ENCODE assay signal across 8 cellular contexts in genomic region chrX:46642145-46642544, GRCh38.
DNase-seq lines count a peak whose midpoint lies in the region; ATAC-seq and TF ChIP-seq lines count a peak whose summit lies in the region.

No MANE protein-coding gene starts in this region.

- H2AFZ ChIP-seq in HCT116 (ENCODE audit: low read depth, low read length, poor library complexity, severe bottlenecking), result no peak overlapping the region
- H2AFZ ChIP-seq in SK-N-SH (ENCODE audit: low read depth), result no peak overlapping the region

- no peaks in the 10 kb centered on the region for H3K9me3 Mint-ChIP-seq in stimulated activated effector memory CD8-positive, alpha-beta T cell treated with anti-CD3 and anti-CD28 coated beads, Interleukin-12 subunit alpha, Interleukin-12 subunit beta, amount 100 ng/mL, for 72 hours

- H3K4me1 ChIP-seq in HCT116 (ENCODE audit: control insufficient read depth in 1 of 2, insufficient read depth in 2 of 2, low read length in 2 of 2) (peaks cover 3 to 10% of the 10 kb centered on the region in 2 experiments; a peak in 2 of 4 replicates), SK-N-SH (ENCODE audit: control insufficient read depth in 1 of 2, insufficient read depth in 2 of 2, low read depth in 1 of 2, low read length in 1 of 2) (no peaks in the 10 kb centered on the region; a peak in 2 of 4 replicates), foreskin keratinocyte (no peaks in the 10 kb centered on the region)

- no peaks in the 10 kb centered on the region for H3K36me3 Mint-ChIP-seq in stimulated activated effector memory CD8-positive, alpha-beta T cell treated with anti-CD3 and anti-CD28 coated beads, Interleukin-12 subunit alpha, Interleukin-12 subunit beta, amount 100 ng/mL, for 72 hours

- H3K36me3 ChIP-seq in HCT116 (ENCODE audit: control insufficient read depth in 1 of 2, insufficient read depth in 2 of 2, low read length in 2 of 2) (no peaks in the 10 kb centered on the region), SK-N-SH (replicated peaks in 1 of 2; ENCODE audit: control insufficient read depth in 1 of 2, insufficient read depth in 2 of 2, low read length in 1 of 2) (no peaks in the 10 kb centered on the region)

- no peak overlapping the region for H3K4me3 ChIP-seq in HCT116 (replicated peaks in 1 of 2; ENCODE audit: low read depth in 1 of 2, low read length in 2 of 2)
- no peak overlapping the region for H3K4me3 ChIP-seq in SK-N-SH (ENCODE audit: low read depth in 2 of 2, low read length in 1 of 2)
- no peak overlapping the region for H3K4me3 ChIP-seq in coronary artery

- H3K79me2 ChIP-seq in HCT116 (ENCODE audit: insufficient read depth, low read length) (no peaks in the 10 kb centered on the region), SK-N-SH (ENCODE audit: insufficient read depth) (no peaks in the 10 kb centered on the region)

- WGBS in SK-N-SH (ENCODE audit: low lambda C conversion rate), result 41% methylated on average over 4 of the region's 4 CpGs

- RAD21 ChIA-PET in HCT116 (lab: Charles Lee; ENCODE audit: low non-redundant PET in 1 of 2, low total read pairs in 2 of 2, uncharacterized antibody in 2 of 2, unreplicated experiment in 2 of 2), result no interaction called here

- H3K4me3 Mint-ChIP-seq in stimulated activated effector memory CD8-positive, alpha-beta T cell treated with anti-CD3 and anti-CD28 coated beads, Interleukin-12 subunit alpha, Interleukin-12 subunit beta, amount 100 ng/mL, for 72 hours, result no peak overlapping the region

- peaks cover 4% of the 10 kb centered on the region for H3F3A ChIP-seq in SK-N-SH (replicated peaks; ENCODE audit: insufficient read depth)

- TF ChIP-seq POLR2A in HCT116 (IDR thresholded peaks at IDR 0.05; ENCODE audit: borderline replicate concordance, extremely low read depth, insufficient read depth, insufficient read length), result no peak

- H3K4me1 Mint-ChIP-seq in stimulated activated effector memory CD8-positive, alpha-beta T cell treated with anti-CD3 and anti-CD28 coated beads, Interleukin-12 subunit alpha, Interleukin-12 subunit beta, amount 100 ng/mL, for 72 hours, result peaks cover 7% of the 10 kb centered on the region

- H3K27me3 ChIP-seq in HCT116 (ENCODE audit: insufficient read depth, low read length) (no peaks in the 10 kb centered on the region), SK-N-SH (ENCODE audit: insufficient read depth) (0 out of 2 replicates have a peak, but pooled peaks cover 2% of the 10 kb centered on the region), foreskin keratinocyte (no peaks in the 10 kb centered on the region)

- H3K9ac ChIP-seq in HCT116 (ENCODE audit: low read length) (no peak overlapping the region), SK-N-SH (no peak overlapping the region)

- H3K27ac ChIP-seq in HCT116 (ENCODE audit: low read depth, low read length) (no peak overlapping the region), SK-N-SH (ENCODE audit: low read depth in 2 of 2, low read length in 1 of 2) (no peak overlapping the region), foreskin keratinocyte (no peak overlapping the region), coronary artery (no peak overlapping the region)

- H3K9me2 ChIP-seq in HCT116 (ENCODE audit: insufficient read depth), result no peaks in the 10 kb centered on the region
- no peaks in the 10 kb centered on the region for H3K9me2 ChIP-seq in SK-N-SH

- TF ChIP-seq CTCF in HCT116 (IDR thresholded peaks at IDR 0.05 in 2 of 3, conservative IDR thresholded peaks at IDR 0.05 in 1 of 3; ENCODE audit: borderline replicate concordance in 1 of 3, insufficient read depth in 1 of 3, low read depth in 2 of 3, low read length in 2 of 3), result peak; percentile 11 to 41 (median 40); a peak in 4 of 6 replicates
- TF ChIP-seq CTCF in SK-N-SH (IDR thresholded peaks at IDR 0.05), result peak; percentile 52
- peak; percentile 59 for TF ChIP-seq CTCF in foreskin keratinocyte (conservative IDR thresholded peaks at IDR 0.05)
- no peak for TF ChIP-seq CTCF in coronary artery (IDR thresholded peaks at IDR 0.05)

- BruUV-seq in HCT116 (replicated peaks; lab: Mats Ljungman, UMichigan), result no TSS peak

- CTCF ChIA-PET in HCT116 (lab: Charles Lee), result interaction anchor here (2.6 kb wide), 1 partner anchor 87 kb away, joined by 18 read pairs; no protein-coding TSS in a partner anchor
- CTCF ChIA-PET in SK-N-SH (lab: Yijun Ruan, JAX), result interaction anchor here (0.6 to 1.4 kb wide), 12 partner anchors 9 to 151 kb away, joined by 3 to 4 read pairs (median 3); no protein-coding TSS in a partner anchor

- H3K27ac Mint-ChIP-seq in stimulated activated effector memory CD8-positive, alpha-beta T cell treated with anti-CD3 and anti-CD28 coated beads, Interleukin-12 subunit alpha, Interleukin-12 subunit beta, amount 100 ng/mL, for 72 hours, result no peak overlapping the region

- POLR2A ChIA-PET in HCT116 (lab: Charles Lee), result no interaction called here
- POLR2A ChIA-PET in SK-N-SH (lab: Yijun Ruan, JAX), result no interaction called here

- intact Hi-C loops in HCT116 (cut with micrococcal nuclease), result loop anchor here (5.0 to 10.0 kb wide), 2 partner anchors 85 to 453 kb away; no protein-coding TSS in a partner anchor

- TF ChIP-seq RAD21 in HCT116 (IDR thresholded peaks at IDR 0.05; ENCODE audit: low read depth) (peak; percentile 52), SK-N-SH (IDR thresholded peaks at IDR 0.05; ENCODE audit: low read length) (peak; percentile 56)

- no peaks in the 10 kb centered on the region for H4K20me1 ChIP-seq in HCT116 (ENCODE audit: insufficient read depth)
- H4K20me1 ChIP-seq in SK-N-SH (ENCODE audit: insufficient read depth), result no peaks in the 10 kb centered on the region

- TF ChIP-seq EP300 in SK-N-SH (IDR thresholded peaks at IDR 0.05; ENCODE audit: borderline replicate concordance in 1 of 2, low read depth in 1 of 2, low read length in 1 of 2), result no peak

- H3K4me2 ChIP-seq in HCT116 (ENCODE audit: low read length), result no peak overlapping the region
- no peak overlapping the region for H3K4me2 ChIP-seq in SK-N-SH

- in situ Hi-C loops in Caki2 (cut with HindIII; ENCODE audit: low pct_unique_long_range_greater_than_20kb, low sequenced_read_pairs), result no loop called here

- peak; percentile 73 for ATAC-seq in HCT116
- ATAC-seq in foreskin keratinocyte, result no peak
- peak; percentile 78 for ATAC-seq in stimulated activated effector memory CD8-positive, alpha-beta T cell treated with anti-CD3 and anti-CD28 coated beads, Interleukin-12 subunit alpha, Interleukin-12 subunit beta, amount 100 ng/mL, for 72 hours
- no peak for ATAC-seq in GM21360 (IDR thresholded peaks at IDR 0.05; ENCODE audit: unreplicated experiment)
- no peak for ATAC-seq in GM21723 (IDR thresholded peaks at IDR 0.05; ENCODE audit: unreplicated experiment)

- DNase-seq in Caki2 (ENCODE audit: low read depth) (peak; percentile 32), HCT116 (ENCODE audit: low read depth, low spot score) (no peak), SK-N-SH (peak; percentile 15), foreskin keratinocyte (peak in 1 of 2 donors; percentile 11), coronary artery (ENCODE audit: low spot score) (no peak)
- DNase-seq in stimulated activated effector memory CD8-positive, alpha-beta T cell treated with anti-CD3 and anti-CD28 coated beads, Interleukin-12 subunit alpha, Interleukin-12 subunit beta, amount 100 ng/mL, for 72 hours (ENCODE audit: low spot score in 2 of 2), result no peak

- H3K9me3 ChIP-seq in HCT116 (ENCODE audit: control insufficient read depth in 1 of 2, insufficient read depth in 1 of 2, low read depth in 1 of 2, low read length in 2 of 2) (no peaks in the 10 kb centered on the region), SK-N-SH (no peaks in the 10 kb centered on the region)

TF ChIP-seq in HCT116, 20 proteins besides CTCF, POLR2A, EP300 and RAD21 (continues in another document):
- TF ChIP-seq MAX (IDR thresholded peaks at IDR 0.05) (peak; percentile 40; the same call in 1 of the 2 replicates), EGR1 (IDR thresholded peaks at IDR 0.05; ENCODE audit: low read depth) (no peak), ATF3 (IDR thresholded peaks at IDR 0.05) (no peak)

TF ChIP-seq in SK-N-SH, 30 proteins besides CTCF, POLR2A, EP300 and RAD21:
- TF ChIP-seq FOXJ3 (CRISPR knock-in tag; IDR thresholded peaks at IDR 0.05), result no peak
- TF ChIP-seq SMC3 (IDR thresholded peaks at IDR 0.05; ENCODE audit: low read depth, low read length), result peak; percentile 17

Comparison
In these comparisons a context has a peak if more than half of its experiments do, and no peak if none do; other contexts are left out.
1. DNase-seq: peak in Caki2 (single experiment) and SK-N-SH (single experiment); none in HCT116 (single experiment), stimulated activated effector memory CD8-positive, alpha-beta T cell treated with anti-CD3 and anti-CD28 coated beads, Interleukin-12 subunit alpha, Interleukin-12 subunit beta, amount 100 ng/mL, for 72 hours (0 of 2) and coronary artery (single experiment).
2. ATAC-seq: peak in HCT116 (single experiment) and stimulated activated effector memory CD8-positive, alpha-beta T cell treated with anti-CD3 and anti-CD28 coated beads, Interleukin-12 subunit alpha, Interleukin-12 subunit beta, amount 100 ng/mL, for 72 hours (single experiment); none in foreskin keratinocyte (single experiment), GM21360 (single experiment) and GM21723 (single experiment).